In the genomic region with DNA sequence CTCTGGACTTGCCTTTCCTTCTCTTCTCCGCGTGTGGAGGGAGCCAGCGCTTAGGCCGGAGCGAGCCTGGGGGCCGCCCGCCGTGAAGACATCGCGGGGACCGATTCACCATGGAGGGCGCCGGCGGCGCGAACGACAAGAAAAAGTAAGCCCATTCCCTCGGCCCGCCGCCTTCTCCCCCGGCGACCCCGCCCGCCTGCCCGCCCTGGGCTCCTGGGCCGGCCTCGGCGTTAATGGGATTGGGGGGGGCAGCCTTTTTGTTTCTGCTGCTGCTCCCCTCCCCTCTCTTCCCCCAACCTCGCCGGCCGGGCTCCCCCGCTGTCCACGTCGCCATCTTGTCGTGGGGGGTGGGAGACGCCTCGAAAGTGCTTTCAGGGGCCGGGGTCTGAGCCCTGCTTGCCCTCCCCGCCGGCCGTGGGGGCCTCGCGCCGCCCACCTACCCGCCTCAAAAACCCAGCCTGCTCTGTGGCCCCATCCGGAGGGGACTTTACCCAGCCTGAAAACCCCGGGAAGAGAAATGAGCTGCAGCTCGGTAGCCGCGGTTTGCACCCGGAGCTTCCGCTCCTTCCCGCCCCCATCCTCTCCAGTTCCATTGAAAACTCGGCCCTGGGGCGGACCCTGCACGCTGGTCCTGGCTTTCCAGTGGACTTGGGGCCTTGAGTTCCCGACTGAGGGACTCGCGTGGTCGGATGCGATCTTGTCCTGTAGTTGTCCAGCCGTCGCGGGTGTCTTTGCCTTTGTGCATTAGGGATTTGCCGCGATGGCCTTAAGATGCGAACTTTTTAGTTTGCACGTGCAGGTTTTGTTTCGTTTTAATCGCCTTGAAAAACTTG, we compare ENCODE assay signal across 8 cellular contexts. TPM values are rescaled to one million over a fixed set of nuclear protein-coding genes. Genes with fewer than 3 reads are reported as not detected.
A peak's percentile ranks its signal among the peaks of the same experiment; 100 is the strongest.
DNase-seq lines count a peak whose midpoint lies in the region; ATAC-seq and TF ChIP-seq lines count a peak whose summit lies in the region.

No MANE protein-coding gene starts in this region.

- H3K4me1 ChIP-seq in heart right ventricle (peaks cover 0 to 51% (median 42%) of the 10 kb centered on the region in 9 donors), vagina (peaks cover 45% of the 10 kb centered on the region)

- H3K9me3 ChIP-seq in heart right ventricle (peaks cover 0 to under 1% (median 0%) of the 10 kb centered on the region in 11 donors), vagina (no peaks in the 10 kb centered on the region)

- H3K4me3 ChIP-seq in heart right ventricle, result peak overlapping the region; percentile 70 to 99 (median 88)
- H3K4me3 ChIP-seq in vagina, result peak overlapping the region; percentile 95 to 98

- H3K27ac ChIP-seq in heart right ventricle (peak overlapping the region; percentile 72 to 100 (median 96)), vagina (peak overlapping the region; percentile 99)

- in situ Hi-C loops in Caki2 (cut with HindIII; ENCODE audit: low pct_unique_long_range_greater_than_20kb, low sequenced_read_pairs), result no loop called here

- ATAC-seq in GM21737 (IDR thresholded peaks at IDR 0.05; ENCODE audit: unreplicated experiment) (peak; percentile 9), heart right ventricle (peak; percentile 30 to 68 (median 50))

- no peaks in the 10 kb centered on the region for H3K27me3 ChIP-seq in heart right ventricle
- no peaks in the 10 kb centered on the region for H3K27me3 ChIP-seq in vagina

- H3K36me3 ChIP-seq in heart right ventricle (no peaks in the 10 kb centered on the region), vagina (no peaks in the 10 kb centered on the region)

- 0% methylated on average over 70 of the region's 70 CpGs for WGBS in heart right ventricle, 2 donors

- DNase-seq in Caki2 (ENCODE audit: low read depth), result peak; percentile 51
- peak; percentile 66 for DNase-seq in M059J (ENCODE audit: low read depth)
- peak; percentile 1 for DNase-seq in SKM-1 treated with dmso at 0.1 percent for 144 hours (lab: John Stamatoyannopoulos, UW; ENCODE audit: unreplicated experiment)
- peak; percentile 10 for DNase-seq in activated naive CD8-positive, alpha-beta T cell treated with anti-CD3 and anti-CD28 coated beads, Interleukin-2, amount 50 U/mL, for 16 hours (ENCODE audit: low read depth, low spot score)
- peak; percentile 61 to 67 for DNase-seq in heart right ventricle
- peak; percentile 33 to 89 (median 50) for DNase-seq in posterior cingulate gyrus
- no peak for DNase-seq in vagina (ENCODE audit: extremely low spot score in 2 of 2)

- intact Hi-C loops in heart right ventricle (cut with DNase I) (loop anchor here in 7 of 10 donors (2.0 to 10.0 kb wide), 15 partner anchors 36 to 224 kb away; partner anchors contain the start of gene SNAPC1 (in 1 of the 7)), posterior cingulate gyrus (cut with DNase I) (loop anchor here (1.0 kb wide), 1 partner anchor 66 kb away; the partner anchor contains the start of gene SNAPC1), vagina (cut with DNase I) (no loop called here)

- no peak for TF ChIP-seq POLR2A in vagina (IDR thresholded peaks at IDR 0.05)

- TF ChIP-seq CTCF in heart right ventricle (IDR thresholded peaks at IDR 0.05), result no peak
- TF ChIP-seq CTCF in vagina (IDR thresholded peaks at IDR 0.05), result no peak

RNA-seq across cellular contexts. Expression of gene HIF1A, which starts 0.6 kb away (rescaled TPM):
- total RNA-seq in Caki2 (2014; rRNA removed; shearing (Covaris generic); ENCODE audit: low replicate concordance), result 57.5 and 76.9 TPM in 2 replicates
- 301 and 404 TPM in 2 replicates for total RNA-seq in M059J (2014; rRNA removed; shearing (Covaris generic))
- total RNA-seq in heart right ventricle (10 to 100 TPM; 52.8 to 97.3 (median 62.9) TPM), vagina (140 TPM)
- 10 to 100 TPM; 15.4 to 38.1 TPM for polyA plus RNA-seq in heart right ventricle

Comparison
In these comparisons a context has a peak if more than half of its experiments do, and no peak if none do; other contexts are left out.
1. DNase-seq: peak in Caki2 (single experiment), M059J (single experiment), SKM-1 treated with dmso at 0.1 percent for 144 hours (single experiment), activated naive CD8-positive, alpha-beta T cell treated with anti-CD3 and anti-CD28 coated beads, Interleukin-2, amount 50 U/mL, for 16 hours (single experiment), heart right ventricle (2 of 2) and posterior cingulate gyrus (10 of 10); none in vagina (0 of 2).